1 cellular context compared by ENCODE assay signal in the genomic region with DNA sequence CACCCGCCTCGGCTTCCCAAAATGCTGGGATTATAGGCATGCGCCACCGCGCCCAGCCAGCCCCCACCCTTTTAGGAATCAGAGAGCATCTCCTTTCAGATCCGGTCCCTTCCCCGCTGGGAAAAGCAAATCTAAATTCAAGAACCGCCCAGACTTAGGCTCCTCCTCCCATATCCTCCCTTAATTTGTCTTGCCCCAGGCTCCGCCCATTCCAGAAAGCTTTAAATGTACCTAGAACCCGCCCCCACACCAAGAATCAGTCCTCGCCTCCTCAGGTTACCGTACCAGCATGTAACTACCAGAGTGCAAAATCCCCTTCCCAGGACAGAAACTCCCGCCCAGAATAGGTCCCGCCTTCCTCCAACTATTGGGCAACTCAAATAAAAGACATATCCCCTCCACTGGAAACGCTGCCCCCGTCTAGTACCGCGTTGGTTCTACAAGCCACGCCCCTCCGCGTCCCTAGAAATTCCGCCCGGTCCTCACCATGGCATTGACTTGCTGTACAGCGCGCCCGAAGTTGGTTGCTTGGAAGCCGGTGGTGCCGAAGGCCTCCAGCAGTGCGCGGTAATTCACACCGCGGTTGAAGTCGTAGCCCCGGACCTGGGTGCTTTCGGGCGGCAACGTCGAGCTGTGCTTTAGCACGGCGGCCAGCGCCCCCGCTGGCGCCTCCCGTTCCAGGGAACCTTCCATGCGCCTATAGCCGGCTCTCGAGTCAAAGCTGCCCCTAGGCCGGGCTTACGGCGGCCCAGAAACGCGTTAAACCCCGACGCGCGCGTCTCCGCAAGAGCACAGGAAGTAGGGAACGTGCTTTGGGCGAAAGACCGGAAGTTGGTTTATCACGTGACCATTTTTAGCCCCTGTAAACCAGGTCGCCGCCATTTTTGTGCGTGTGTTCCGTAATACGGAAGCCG.
TF ChIP-seq lines count a peak whose summit lies in the region.

A gene (minus strand): TSS at position 807 of the 914 bp plus-strand sequence. CDS start 114 bp downstream, at position 693.

TF ChIP-seq in K562, 482 proteins besides CTCF, POLR2A, EP300 and RAD21 (continued from another document and continues in another):
- TF ChIP-seq, protein P1, sequence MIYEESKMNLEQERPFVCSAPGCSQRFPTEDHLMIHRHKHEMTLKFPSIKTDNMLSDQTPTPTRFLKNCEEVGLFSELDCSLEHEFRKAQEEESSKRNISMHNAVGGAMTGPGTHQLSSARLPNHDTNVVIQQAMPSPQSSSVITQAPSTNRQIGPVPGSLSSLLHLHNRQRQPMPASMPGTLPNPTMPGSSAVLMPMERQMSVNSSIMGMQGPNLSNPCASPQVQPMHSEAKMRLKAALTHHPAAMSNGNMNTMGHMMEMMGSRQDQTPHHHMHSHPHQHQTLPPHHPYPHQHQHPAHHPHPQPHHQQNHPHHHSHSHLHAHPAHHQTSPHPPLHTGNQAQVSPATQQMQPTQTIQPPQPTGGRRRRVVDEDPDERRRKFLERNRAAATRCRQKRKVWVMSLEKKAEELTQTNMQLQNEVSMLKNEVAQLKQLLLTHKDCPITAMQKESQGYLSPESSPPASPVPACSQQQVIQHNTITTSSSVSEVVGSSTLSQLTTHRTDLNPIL (CRISPR knock-in tag; IDR thresholded peaks at IDR 0.05), result no peak
- no peak for TF ChIP-seq NCOR1 (IDR thresholded peaks at IDR 0.05)
- TF ChIP-seq, protein P2, sequence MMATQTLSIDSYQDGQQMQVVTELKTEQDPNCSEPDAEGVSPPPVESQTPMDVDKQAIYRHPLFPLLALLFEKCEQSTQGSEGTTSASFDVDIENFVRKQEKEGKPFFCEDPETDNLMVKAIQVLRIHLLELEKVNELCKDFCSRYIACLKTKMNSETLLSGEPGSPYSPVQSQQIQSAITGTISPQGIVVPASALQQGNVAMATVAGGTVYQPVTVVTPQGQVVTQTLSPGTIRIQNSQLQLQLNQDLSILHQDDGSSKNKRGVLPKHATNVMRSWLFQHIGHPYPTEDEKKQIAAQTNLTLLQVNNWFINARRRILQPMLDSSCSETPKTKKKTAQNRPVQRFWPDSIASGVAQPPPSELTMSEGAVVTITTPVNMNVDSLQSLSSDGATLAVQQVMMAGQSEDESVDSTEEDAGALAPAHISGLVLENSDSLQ (IDR thresholded peaks at IDR 0.05), result peak; percentile 67
- TF ChIP-seq MCM2 (IDR thresholded peaks at IDR 0.05; ENCODE audit: low read depth), result no peak
- peak; percentile 51 for TF ChIP-seq MEIS2 (IDR thresholded peaks at IDR 0.05; ENCODE audit: partially characterized antibody)
- TF ChIP-seq MED1 (CRISPR knock-in tag; IDR thresholded peaks at IDR 0.05; ENCODE audit: borderline replicate concordance), result no peak
- TF ChIP-seq GATAD2B (IDR thresholded peaks at IDR 0.05; ENCODE audit: borderline replicate concordance), result no peak
- TF ChIP-seq, protein P3, sequence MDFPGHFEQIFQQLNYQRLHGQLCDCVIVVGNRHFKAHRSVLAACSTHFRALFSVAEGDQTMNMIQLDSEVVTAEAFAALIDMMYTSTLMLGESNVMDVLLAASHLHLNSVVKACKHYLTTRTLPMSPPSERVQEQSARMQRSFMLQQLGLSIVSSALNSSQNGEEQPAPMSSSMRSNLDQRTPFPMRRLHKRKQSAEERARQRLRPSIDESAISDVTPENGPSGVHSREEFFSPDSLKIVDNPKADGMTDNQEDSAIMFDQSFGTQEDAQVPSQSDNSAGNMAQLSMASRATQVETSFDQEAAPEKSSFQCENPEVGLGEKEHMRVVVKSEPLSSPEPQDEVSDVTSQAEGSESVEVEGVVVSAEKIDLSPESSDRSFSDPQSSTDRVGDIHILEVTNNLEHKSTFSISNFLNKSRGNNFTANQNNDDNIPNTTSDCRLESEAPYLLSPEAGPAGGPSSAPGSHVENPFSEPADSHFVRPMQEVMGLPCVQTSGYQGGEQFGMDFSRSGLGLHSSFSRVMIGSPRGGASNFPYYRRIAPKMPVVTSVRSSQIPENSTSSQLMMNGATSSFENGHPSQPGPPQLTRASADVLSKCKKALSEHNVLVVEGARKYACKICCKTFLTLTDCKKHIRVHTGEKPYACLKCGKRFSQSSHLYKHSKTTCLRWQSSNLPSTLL (IDR thresholded peaks at IDR 0.05), result no peak
- no peak for TF ChIP-seq U2AF1 (optimal IDR thresholded peaks at IDR 0.05; ENCODE audit: low read depth, low read length)
- 0 out of 2 replicates have a peak, but pooled peaks have one; percentile 56 for TF ChIP-seq GTF2A2 (tag; IDR thresholded peaks at IDR 0.05)
- TF ChIP-seq CEBPB (tag; IDR thresholded peaks at IDR 0.05), result peak; percentile 97
- TF ChIP-seq ZNF140 (CRISPR knock-in tag; IDR thresholded peaks at IDR 0.05), result no peak
- no peak for TF ChIP-seq TRIM28 (IDR thresholded peaks at IDR 0.05)
- TF ChIP-seq ZNF232 (CRISPR knock-in tag; IDR thresholded peaks at IDR 0.05), result no peak
- TF ChIP-seq, protein P4, sequence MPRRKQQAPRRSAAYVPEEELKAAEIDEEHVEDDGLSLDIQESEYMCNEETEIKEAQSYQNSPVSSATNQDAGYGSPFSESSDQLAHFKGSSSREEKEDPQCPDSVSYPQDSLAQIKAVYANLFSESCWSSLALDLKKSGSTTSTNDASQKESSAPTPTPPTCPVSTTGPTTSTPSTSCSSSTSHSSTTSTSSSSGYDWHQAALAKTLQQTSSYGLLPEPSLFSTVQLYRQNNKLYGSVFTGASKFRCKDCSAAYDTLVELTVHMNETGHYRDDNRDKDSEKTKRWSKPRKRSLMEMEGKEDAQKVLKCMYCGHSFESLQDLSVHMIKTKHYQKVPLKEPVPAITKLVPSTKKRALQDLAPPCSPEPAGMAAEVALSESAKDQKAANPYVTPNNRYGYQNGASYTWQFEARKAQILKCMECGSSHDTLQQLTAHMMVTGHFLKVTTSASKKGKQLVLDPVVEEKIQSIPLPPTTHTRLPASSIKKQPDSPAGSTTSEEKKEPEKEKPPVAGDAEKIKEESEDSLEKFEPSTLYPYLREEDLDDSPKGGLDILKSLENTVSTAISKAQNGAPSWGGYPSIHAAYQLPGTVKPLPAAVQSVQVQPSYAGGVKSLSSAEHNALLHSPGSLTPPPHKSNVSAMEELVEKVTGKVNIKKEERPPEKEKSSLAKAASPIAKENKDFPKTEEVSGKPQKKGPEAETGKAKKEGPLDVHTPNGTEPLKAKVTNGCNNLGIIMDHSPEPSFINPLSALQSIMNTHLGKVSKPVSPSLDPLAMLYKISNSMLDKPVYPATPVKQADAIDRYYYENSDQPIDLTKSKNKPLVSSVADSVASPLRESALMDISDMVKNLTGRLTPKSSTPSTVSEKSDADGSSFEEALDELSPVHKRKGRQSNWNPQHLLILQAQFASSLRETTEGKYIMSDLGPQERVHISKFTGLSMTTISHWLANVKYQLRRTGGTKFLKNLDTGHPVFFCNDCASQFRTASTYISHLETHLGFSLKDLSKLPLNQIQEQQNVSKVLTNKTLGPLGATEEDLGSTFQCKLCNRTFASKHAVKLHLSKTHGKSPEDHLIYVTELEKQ (CRISPR knock-in tag; IDR thresholded peaks at IDR 0.05), result no peak
- no peak for TF ChIP-seq HEY1 (CRISPR knock-in tag; IDR thresholded peaks at IDR 0.05; ENCODE audit: borderline replicate concordance)
- peak; percentile 90 for TF ChIP-seq PHF20 (IDR thresholded peaks at IDR 0.05; ENCODE audit: partially characterized antibody)
- TF ChIP-seq, protein P5, sequence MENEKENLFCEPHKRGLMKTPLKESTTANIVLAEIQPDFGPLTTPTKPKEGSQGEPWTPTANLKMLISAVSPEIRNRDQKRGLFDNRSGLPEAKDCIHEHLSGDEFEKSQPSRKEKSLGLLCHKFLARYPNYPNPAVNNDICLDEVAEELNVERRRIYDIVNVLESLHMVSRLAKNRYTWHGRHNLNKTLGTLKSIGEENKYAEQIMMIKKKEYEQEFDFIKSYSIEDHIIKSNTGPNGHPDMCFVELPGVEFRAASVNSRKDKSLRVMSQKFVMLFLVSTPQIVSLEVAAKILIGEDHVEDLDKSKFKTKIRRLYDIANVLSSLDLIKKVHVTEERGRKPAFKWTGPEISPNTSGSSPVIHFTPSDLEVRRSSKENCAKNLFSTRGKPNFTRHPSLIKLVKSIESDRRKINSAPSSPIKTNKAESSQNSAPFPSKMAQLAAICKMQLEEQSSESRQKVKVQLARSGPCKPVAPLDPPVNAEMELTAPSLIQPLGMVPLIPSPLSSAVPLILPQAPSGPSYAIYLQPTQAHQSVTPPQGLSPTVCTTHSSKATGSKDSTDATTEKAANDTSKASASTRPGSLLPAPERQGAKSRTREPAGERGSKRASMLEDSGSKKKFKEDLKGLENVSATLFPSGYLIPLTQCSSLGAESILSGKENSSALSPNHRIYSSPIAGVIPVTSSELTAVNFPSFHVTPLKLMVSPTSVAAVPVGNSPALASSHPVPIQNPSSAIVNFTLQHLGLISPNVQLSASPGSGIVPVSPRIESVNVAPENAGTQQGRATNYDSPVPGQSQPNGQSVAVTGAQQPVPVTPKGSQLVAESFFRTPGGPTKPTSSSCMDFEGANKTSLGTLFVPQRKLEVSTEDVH (IDR thresholded peaks at IDR 0.05; ENCODE audit: low read depth, partially characterized antibody), result peak; percentile 85
- TF ChIP-seq NCOA4 (IDR thresholded peaks at IDR 0.05; ENCODE audit: partially characterized antibody), result no peak
- TF ChIP-seq GABPB2 (CRISPR knock-in tag; conservative IDR thresholded peaks at IDR 0.05), result no peak
- TF ChIP-seq ZNF561 (CRISPR knock-in tag; conservative IDR thresholded peaks at IDR 0.05), result no peak
- TF ChIP-seq PHTF2 (CRISPR knock-in tag; IDR thresholded peaks at IDR 0.05), result no peak
- peak; percentile 93 for TF ChIP-seq ELF1 (tag; IDR thresholded peaks at IDR 0.05)
- TF ChIP-seq ZNF583 (CRISPR knock-in tag; IDR thresholded peaks at IDR 0.05), result peak; percentile 52; the same call in 1 of the 2 replicates
- TF ChIP-seq CXXC5 (CRISPR knock-in tag; IDR thresholded peaks at IDR 0.05), result peak; percentile 91
- TF ChIP-seq, protein P6, sequence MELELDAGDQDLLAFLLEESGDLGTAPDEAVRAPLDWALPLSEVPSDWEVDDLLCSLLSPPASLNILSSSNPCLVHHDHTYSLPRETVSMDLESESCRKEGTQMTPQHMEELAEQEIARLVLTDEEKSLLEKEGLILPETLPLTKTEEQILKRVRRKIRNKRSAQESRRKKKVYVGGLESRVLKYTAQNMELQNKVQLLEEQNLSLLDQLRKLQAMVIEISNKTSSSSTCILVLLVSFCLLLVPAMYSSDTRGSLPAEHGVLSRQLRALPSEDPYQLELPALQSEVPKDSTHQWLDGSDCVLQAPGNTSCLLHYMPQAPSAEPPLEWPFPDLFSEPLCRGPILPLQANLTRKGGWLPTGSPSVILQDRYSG (tag; conservative IDR thresholded peaks at IDR 0.05; ENCODE audit: low read depth), result no peak
- TF ChIP-seq, protein P7, sequence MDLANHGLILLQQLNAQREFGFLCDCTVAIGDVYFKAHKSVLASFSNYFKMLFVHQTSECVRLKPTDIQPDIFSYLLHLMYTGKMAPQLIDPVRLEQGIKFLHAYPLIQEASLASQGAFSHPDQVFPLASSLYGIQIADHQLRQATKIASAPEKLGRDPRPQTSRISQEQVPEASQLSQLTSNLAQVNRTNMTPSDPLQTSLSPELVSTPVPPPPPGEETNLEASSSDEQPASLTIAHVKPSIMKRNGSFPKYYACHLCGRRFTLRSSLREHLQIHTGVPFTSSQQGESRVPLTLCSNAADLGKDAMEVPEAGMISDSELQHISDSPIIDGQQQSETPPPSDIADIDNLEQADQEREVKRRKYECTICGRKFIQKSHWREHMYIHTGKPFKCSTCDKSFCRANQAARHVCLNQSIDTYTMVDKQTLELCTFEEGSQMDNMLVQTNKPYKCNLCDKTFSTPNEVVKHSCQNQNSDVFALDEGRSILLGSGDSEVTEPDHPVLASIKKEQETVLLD (IDR thresholded peaks at IDR 0.05), result no peak
- peak; percentile 96 for TF ChIP-seq CBFA2T2 (conservative IDR thresholded peaks at IDR 0.05)
- TF ChIP-seq TCF7L2 (IDR thresholded peaks at IDR 0.05; ENCODE audit: low read depth, low read length), result peak; percentile 88
- TF ChIP-seq, protein P8, sequence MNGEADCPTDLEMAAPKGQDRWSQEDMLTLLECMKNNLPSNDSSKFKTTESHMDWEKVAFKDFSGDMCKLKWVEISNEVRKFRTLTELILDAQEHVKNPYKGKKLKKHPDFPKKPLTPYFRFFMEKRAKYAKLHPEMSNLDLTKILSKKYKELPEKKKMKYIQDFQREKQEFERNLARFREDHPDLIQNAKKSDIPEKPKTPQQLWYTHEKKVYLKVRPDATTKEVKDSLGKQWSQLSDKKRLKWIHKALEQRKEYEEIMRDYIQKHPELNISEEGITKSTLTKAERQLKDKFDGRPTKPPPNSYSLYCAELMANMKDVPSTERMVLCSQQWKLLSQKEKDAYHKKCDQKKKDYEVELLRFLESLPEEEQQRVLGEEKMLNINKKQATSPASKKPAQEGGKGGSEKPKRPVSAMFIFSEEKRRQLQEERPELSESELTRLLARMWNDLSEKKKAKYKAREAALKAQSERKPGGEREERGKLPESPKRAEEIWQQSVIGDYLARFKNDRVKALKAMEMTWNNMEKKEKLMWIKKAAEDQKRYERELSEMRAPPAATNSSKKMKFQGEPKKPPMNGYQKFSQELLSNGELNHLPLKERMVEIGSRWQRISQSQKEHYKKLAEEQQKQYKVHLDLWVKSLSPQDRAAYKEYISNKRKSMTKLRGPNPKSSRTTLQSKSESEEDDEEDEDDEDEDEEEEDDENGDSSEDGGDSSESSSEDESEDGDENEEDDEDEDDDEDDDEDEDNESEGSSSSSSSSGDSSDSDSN (IDR thresholded peaks at IDR 0.05; ENCODE audit: borderline replicate concordance in 1 of 2, low read depth in 2 of 2, low read length in 2 of 2), result peak in 1 of 2 experiments; percentile 83; a peak in 2 of 4 replicates
- TF ChIP-seq RHOXF2B (CRISPR knock-in tag; conservative IDR thresholded peaks at IDR 0.05), result no peak
- TF ChIP-seq SMAD3 (CRISPR knock-in tag; conservative IDR thresholded peaks at IDR 0.05), result peak; percentile 71; the same call in 1 of the 2 replicates
- TF ChIP-seq, protein P9, sequence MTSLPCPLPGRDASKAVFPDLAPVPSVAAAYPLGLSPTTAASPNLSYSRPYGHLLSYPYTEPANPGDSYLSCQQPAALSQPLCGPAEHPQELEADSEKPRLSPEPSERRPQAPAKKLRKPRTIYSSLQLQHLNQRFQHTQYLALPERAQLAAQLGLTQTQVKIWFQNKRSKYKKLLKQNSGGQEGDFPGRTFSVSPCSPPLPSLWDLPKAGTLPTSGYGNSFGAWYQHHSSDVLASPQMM (CRISPR knock-in tag; IDR thresholded peaks at IDR 0.05), result no peak
- TF ChIP-seq ZNF274 (IDR thresholded peaks at IDR 0.05; ENCODE audit: borderline replicate concordance, low read depth, low read length), result no peak
- no peak; the same call in 1 of the 2 replicates for TF ChIP-seq MYBL2 (IDR thresholded peaks at IDR 0.05; ENCODE audit: low read depth)
- TF ChIP-seq MYBL2 (CRISPR knock-in tag; IDR thresholded peaks at IDR 0.05; ENCODE audit: borderline replicate concordance), result no peak
- peak; percentile 79 for TF ChIP-seq HCFC1 (IDR thresholded peaks at IDR 0.05; ENCODE audit: low read depth, low read length)
- TF ChIP-seq ZNF175 (CRISPR knock-in tag; IDR thresholded peaks at IDR 0.05; ENCODE audit: low read depth), result no peak
- TF ChIP-seq DIDO1 (tag; IDR thresholded peaks at IDR 0.05; ENCODE audit: low read depth), result peak; percentile 39; the same call in 1 of the 2 replicates
- TF ChIP-seq CBFA2T3 (IDR thresholded peaks at IDR 0.05), result 0 out of 2 replicates have a peak, but pooled peaks have one; percentile 3
- TF ChIP-seq ZFPM2 (CRISPR knock-in tag; IDR thresholded peaks at IDR 0.05), result no peak
- TF ChIP-seq ZNF3 (CRISPR knock-in tag; IDR thresholded peaks at IDR 0.05), result no peak
